Comparison of ENCODE assay signal across 17 cellular contexts in genomic region chr4:182141623-182142022, GRCh38.
DNase-seq lines count a peak whose midpoint lies in the region; ATAC-seq and TF ChIP-seq lines count a peak whose summit lies in the region.
"Had no signal": no experiment of that assay in that cellular context is flagged by ENCODE, and none has a peak within 500 bp of the region (broad histone marks: within the 10 kb centered on the region; RNA-seq: fewer than 3 reads in every experiment).

No MANE protein-coding gene starts in this region.

- DNase-seq in endothelial cell (ENCODE audit: low spot score) (no peak), mesendoderm (no peak), smooth muscle cell (lab: John Stamatoyannopoulos, UW; ENCODE audit: unreplicated experiment) (no peak), NCI-H748 (lab: John Stamatoyannopoulos, UW; ENCODE audit: unreplicated experiment) (no peak), left cardiac atrium (no peak)
- DNase-seq in activated T-cell treated with anti-CD3 and anti-CD28 coated beads, Interleukin-2, amount 50 U/mL, for 48 hours: no peak
- no peak for DNase-seq in activated CD4-positive, alpha-beta memory T cell treated with anti-CD3 and anti-CD28 coated beads, Interleukin-2, amount 10 ng/mL, durations not matched to agents 7 days and 5 days
- DNase-seq: AML-193, DMS79 treated with DMSO at 0.1 percent for 48 hours, GDM1, Karpas-422, MM.1S, NCI-H1105, NCI-H1694 treated with DMSO at 0.1 percent for 48 hours had no signal

- H3K56ac ChIP-seq in mesendoderm (ENCODE audit: low read length): peak overlapping the region; percentile 72

- POLR2A ChIA-PET in activated CD4-positive, alpha-beta memory T cell treated with anti-CD3 and anti-CD28 coated beads, Interleukin-2, amount 10 ng/mL, durations not matched to agents 7 days and 5 days (lab: Charles Lee): no interaction called here

- peaks cover 2% of the 10 kb centered on the region for H3K79me1 ChIP-seq in mesendoderm (ENCODE audit: low read length)

- peaks cover under 1% of the 10 kb centered on the region for H4K20me1 ChIP-seq in smooth muscle cell (ENCODE audit: low read depth)

- H4K5ac ChIP-seq in mesendoderm (ENCODE audit: low read length): no peak overlapping the region

- H3K27me3 ChIP-seq in HUES48 (ENCODE audit: control insufficient read depth, insufficient read depth, low read length): peaks cover 34% of the 10 kb centered on the region
- H3K27me3 ChIP-seq in mesendoderm (ENCODE audit: insufficient read depth, low read length, poor library complexity): no peaks in the 10 kb centered on the region
- no peaks in the 10 kb centered on the region for H3K27me3 ChIP-seq in smooth muscle cell (ENCODE audit: low read depth)

- H3K4me2 ChIP-seq in mesendoderm (ENCODE audit: low read length) (no peak overlapping the region), smooth muscle cell (peak overlapping the region; percentile 92)

- H3K27ac Mint-ChIP-seq in endothelial cell (ENCODE audit: unreplicated experiment): no peak overlapping the region
- no peak overlapping the region for H3K27ac Mint-ChIP-seq in activated CD4-positive, alpha-beta memory T cell treated with anti-CD3 and anti-CD28 coated beads, Interleukin-2, amount 10 ng/mL, durations not matched to agents 7 days and 5 days

- no peak overlapping the region for H4K8ac ChIP-seq in mesendoderm (ENCODE audit: low read depth, low read length)

- no peak for TF ChIP-seq CTCF in endothelial cell (IDR thresholded peaks at IDR 0.05; ENCODE audit: unreplicated experiment)
- no peak for TF ChIP-seq CTCF in smooth muscle cell (IDR thresholded peaks at IDR 0.05; ENCODE audit: borderline replicate concordance, insufficient read depth, poor library complexity, severe bottlenecking)

- no peak overlapping the region for H3K9ac ChIP-seq in HUES48 (ENCODE audit: low read depth, low read length)
- no peak overlapping the region for H3K9ac ChIP-seq in mesendoderm (ENCODE audit: low read length)
- peak overlapping the region; percentile 94 for H3K9ac ChIP-seq in smooth muscle cell (ENCODE audit: low read depth)

- no peaks in the 10 kb centered on the region for H3K9me3 Mint-ChIP-seq in endothelial cell (ENCODE audit: unreplicated experiment)
- no peaks in the 10 kb centered on the region for H3K9me3 Mint-ChIP-seq in activated CD4-positive, alpha-beta memory T cell treated with anti-CD3 and anti-CD28 coated beads, Interleukin-2, amount 10 ng/mL, durations not matched to agents 7 days and 5 days

- peak overlapping the region; percentile 70 for H2AFZ ChIP-seq in smooth muscle cell (ENCODE audit: low read depth)

- peak overlapping the region; percentile 98 for H3K4me3 Mint-ChIP-seq in endothelial cell (ENCODE audit: unreplicated experiment)
- H3K4me3 Mint-ChIP-seq in activated CD4-positive, alpha-beta memory T cell treated with anti-CD3 and anti-CD28 coated beads, Interleukin-2, amount 10 ng/mL, durations not matched to agents 7 days and 5 days: no peak overlapping the region

- H3K4me1 ChIP-seq in HUES48 (ENCODE audit: control insufficient read depth, insufficient read depth, low read length) (peaks cover 50% of the 10 kb centered on the region), mesendoderm (ENCODE audit: control insufficient read depth, low read depth, low read length) (peaks cover 5% of the 10 kb centered on the region), smooth muscle cell (ENCODE audit: low read depth) (peaks cover 40% of the 10 kb centered on the region)

- ATAC-seq in left cardiac atrium: no peak
- ATAC-seq: Panc1, Right ventricle myocardium inferior had no signal

- WGBS in mesendoderm (ENCODE audit: extremely low coverage, insufficient coverage, low lambda C conversion rate): no CpG with 5 or more reads among the region's 3 CpGs
- WGBS in smooth muscle cell (ENCODE audit: low lambda C conversion rate): 18% methylated on average over 3 of the region's 3 CpGs

- no peak overlapping the region for H2BK5ac ChIP-seq in mesendoderm (ENCODE audit: low read length)

- H2BK15ac ChIP-seq in mesendoderm (replicated peaks; ENCODE audit: low read depth): no peak overlapping the region

- H3K18ac ChIP-seq in mesendoderm (ENCODE audit: low read length): no peak overlapping the region

- no peak overlapping the region for H2AK5ac ChIP-seq in mesendoderm (ENCODE audit: low read length)

- H2BK120ac ChIP-seq in mesendoderm (ENCODE audit: low read depth, low read length): no peak overlapping the region

- peak overlapping the region; percentile 9 for H3K4ac ChIP-seq in mesendoderm (ENCODE audit: low read depth, low read length)

- H3K79me2 ChIP-seq in mesendoderm (ENCODE audit: control insufficient read depth, insufficient read depth, low read length): peaks cover 4% of the 10 kb centered on the region
- peaks cover 33% of the 10 kb centered on the region for H3K79me2 ChIP-seq in smooth muscle cell (ENCODE audit: low read depth)

- no peaks in the 10 kb centered on the region for H3K36me3 ChIP-seq in HUES48 (ENCODE audit: control insufficient read depth, insufficient read depth, low read length)
- no peaks in the 10 kb centered on the region for H3K36me3 ChIP-seq in mesendoderm (ENCODE audit: control insufficient read depth, insufficient read depth, low read length)
- H3K36me3 ChIP-seq in smooth muscle cell (ENCODE audit: low read depth): no peaks in the 10 kb centered on the region

- intact Hi-C loops in left cardiac atrium (cut with DNase I): loop anchor here in 1 of 2 donors (5.0 kb wide), 1 partner anchor 666 kb away; no protein-coding TSS in a partner anchor

- H3K27ac ChIP-seq in HUES48 (ENCODE audit: low read depth, low read length) (no peak overlapping the region), mesendoderm (ENCODE audit: low read depth, low read length) (no peak overlapping the region), smooth muscle cell (ENCODE audit: low read depth) (peak overlapping the region; percentile 88)

- peaks cover 17% of the 10 kb centered on the region for H3K27me3 Mint-ChIP-seq in endothelial cell (ENCODE audit: unreplicated experiment)
- peaks cover 69% of the 10 kb centered on the region for H3K27me3 Mint-ChIP-seq in activated CD4-positive, alpha-beta memory T cell treated with anti-CD3 and anti-CD28 coated beads, Interleukin-2, amount 10 ng/mL, durations not matched to agents 7 days and 5 days

- CTCF ChIA-PET in activated CD4-positive, alpha-beta memory T cell treated with anti-CD3 and anti-CD28 coated beads, Interleukin-2, amount 10 ng/mL, durations not matched to agents 7 days and 5 days (lab: Charles Lee): no interaction called here

- H3K23ac ChIP-seq in mesendoderm (ENCODE audit: low read length): no peak overlapping the region

- no peaks in the 10 kb centered on the region for H3F3A ChIP-seq in smooth muscle cell (ENCODE audit: low read depth)

- H3K36me3 Mint-ChIP-seq in endothelial cell (ENCODE audit: low read depth, unreplicated experiment): peaks cover 5% of the 10 kb centered on the region
- H3K36me3 Mint-ChIP-seq in activated CD4-positive, alpha-beta memory T cell treated with anti-CD3 and anti-CD28 coated beads, Interleukin-2, amount 10 ng/mL, durations not matched to agents 7 days and 5 days (ENCODE audit: low read depth): no peaks in the 10 kb centered on the region

- H3K9me3 ChIP-seq in HUES48 (ENCODE audit: control insufficient read depth, insufficient read depth, low read length): no peaks in the 10 kb centered on the region
- H3K9me3 ChIP-seq in smooth muscle cell (replicated peaks; ENCODE audit: low read depth): no peaks in the 10 kb centered on the region

- H3K4me3 ChIP-seq in HUES48 (ENCODE audit: low read depth, low read length): peak overlapping the region; percentile 93; the same call in 1 of the 2 replicates
- H3K4me3 ChIP-seq in mesendoderm (ENCODE audit: low read length): no peak overlapping the region
- peak overlapping the region; percentile 91 for H3K4me3 ChIP-seq in smooth muscle cell

- H3K4me1 Mint-ChIP-seq in endothelial cell (ENCODE audit: unreplicated experiment): peaks cover 16% of the 10 kb centered on the region
- peaks cover 21% of the 10 kb centered on the region for H3K4me1 Mint-ChIP-seq in activated CD4-positive, alpha-beta memory T cell treated with anti-CD3 and anti-CD28 coated beads, Interleukin-2, amount 10 ng/mL, durations not matched to agents 7 days and 5 days
